Comparison of ENCODE assay signal across 8 cellular contexts in genomic region chr15:89874926-89875564, GRCh38. TPM values are rescaled to one million over a fixed set of nuclear protein-coding genes. Genes with fewer than 3 reads are reported as not detected.
A peak's percentile ranks its signal among the peaks of the same experiment; 100 is the strongest.
DNase-seq lines count a peak whose midpoint lies in the region; ATAC-seq and TF ChIP-seq lines count a peak whose summit lies in the region.

No MANE protein-coding gene starts in this region.

- no peaks in the 10 kb centered on the region for H3K36me3 ChIP-seq in colonic mucosa

- no peak for TF ChIP-seq POLR2A in lower leg skin (IDR thresholded peaks at IDR 0.05)

- H3K9ac ChIP-seq in colonic mucosa (ENCODE audit: low read depth in 2 of 2, low read length in 2 of 2) = no peak overlapping the region

- intact Hi-C loops in colonic mucosa (cut with DNase I) = loop anchor here (2.0 kb wide), 1 partner anchor 114 kb away; no protein-coding TSS in a partner anchor
- intact Hi-C loops in lower leg skin (cut with DNase I; ENCODE audit: low total_unique reads) = loop anchor here (5.0 kb wide), 1 partner anchor 108 kb away; no protein-coding TSS in a partner anchor

- H3K27ac ChIP-seq in colonic mucosa = no peak overlapping the region

- peak; percentile 78 for ATAC-seq in GM18502 (IDR thresholded peaks at IDR 0.05; ENCODE audit: poor library complexity, unreplicated experiment)
- peak; percentile 87 for ATAC-seq in HG03175 (IDR thresholded peaks at IDR 0.05; ENCODE audit: unreplicated experiment)

- DNase-seq in 8988T = peak; percentile 51
- peak; percentile 44 for DNase-seq in NCI-H526 treated with DMSO at 0.1 percent for 48 hours (lab: John Stamatoyannopoulos, UW)
- DNase-seq in activated CD4-positive, alpha-beta T cell treated with anti-CD3 and anti-CD28 coated beads, Interleukin-2, amount 10 ng/mL, durations not matched to agents 7 days and 5 days = peak; percentile 85
- peak; percentile 87 for DNase-seq in colonic mucosa
- peak; percentile 83 to 96 for DNase-seq in lower leg skin (ENCODE audit: low spot score in 2 of 2)
- DNase-seq in stimulated activated CD8-positive, alpha-beta memory T cell treated with anti-CD3 and anti-CD28 coated beads, Interleukin-12 subunit alpha, Interleukin-12 subunit beta, amount 100 ng/mL, for 1 hour (ENCODE audit: low read depth) = peak; percentile 70

- H3K4me3 ChIP-seq in colonic mucosa = no peak overlapping the region
- no peak overlapping the region for H3K4me3 ChIP-seq in lower leg skin (ENCODE audit: low read depth, poor library complexity, severe bottlenecking)

- peaks cover 15% of the 10 kb centered on the region for H3K36me3 Mint-ChIP-seq in activated CD4-positive, alpha-beta T cell treated with anti-CD3 and anti-CD28 coated beads, Interleukin-2, amount 10 ng/mL, durations not matched to agents 7 days and 5 days (ENCODE audit: low read depth)

- no peaks in the 10 kb centered on the region for H3K4me1 ChIP-seq in colonic mucosa

- CTCF ChIA-PET in activated CD4-positive, alpha-beta T cell treated with anti-CD3 and anti-CD28 coated beads, Interleukin-2, amount 10 ng/mL, durations not matched to agents 7 days and 5 days (lab: Charles Lee) = interaction anchor here (0.6 to 2.1 kb wide), 29 partner anchors 8 to 225 kb away, joined by 3 to 31 read pairs (median 4); partner anchors contain the start of gene AP3S2

- H3K4me1 Mint-ChIP-seq in activated CD4-positive, alpha-beta T cell treated with anti-CD3 and anti-CD28 coated beads, Interleukin-2, amount 10 ng/mL, durations not matched to agents 7 days and 5 days = peaks cover 5% of the 10 kb centered on the region

- no peaks in the 10 kb centered on the region for H3K9me3 Mint-ChIP-seq in activated CD4-positive, alpha-beta T cell treated with anti-CD3 and anti-CD28 coated beads, Interleukin-2, amount 10 ng/mL, durations not matched to agents 7 days and 5 days

- H3K27me3 Mint-ChIP-seq in activated CD4-positive, alpha-beta T cell treated with anti-CD3 and anti-CD28 coated beads, Interleukin-2, amount 10 ng/mL, durations not matched to agents 7 days and 5 days = no peaks in the 10 kb centered on the region

- no peak overlapping the region for H3K4me3 Mint-ChIP-seq in activated CD4-positive, alpha-beta T cell treated with anti-CD3 and anti-CD28 coated beads, Interleukin-2, amount 10 ng/mL, durations not matched to agents 7 days and 5 days

- no peaks in the 10 kb centered on the region for H3K27me3 ChIP-seq in colonic mucosa

- no peaks in the 10 kb centered on the region for H3K9me3 ChIP-seq in colonic mucosa

- TF ChIP-seq CTCF in colonic mucosa (IDR thresholded peaks at IDR 0.05) (peak; percentile 94), lower leg skin (IDR thresholded peaks at IDR 0.05) (peak in 1 of 3 donors; percentile 85)

- H3K27ac Mint-ChIP-seq in activated CD4-positive, alpha-beta T cell treated with anti-CD3 and anti-CD28 coated beads, Interleukin-2, amount 10 ng/mL, durations not matched to agents 7 days and 5 days = no peak overlapping the region

- WGBS in lower leg skin, 2 donors = 26% methylated on average over 10 of the region's 10 CpGs

- POLR2A ChIA-PET in activated CD4-positive, alpha-beta T cell treated with anti-CD3 and anti-CD28 coated beads, Interleukin-2, amount 10 ng/mL, durations not matched to agents 7 days and 5 days (lab: Charles Lee) = interaction anchor here (0.9 kb wide), 1 partner anchor 114 kb away, joined by 3 read pairs; no protein-coding TSS in a partner anchor

RNA-seq across cellular contexts. Expression of gene AP3S2, which starts 18.7 kb away (rescaled TPM):
- total RNA-seq in activated CD4-positive, alpha-beta T cell treated with anti-CD3 and anti-CD28 coated beads, Interleukin-2, amount 10 ng/mL, durations not matched to agents 7 days and 5 days = 10 to 100 TPM; 25.3 to 28.1 TPM
- total RNA-seq in colonic mucosa (10 to 100 TPM; 44.5 to 48.6 TPM), lower leg skin (10 to 100 TPM; 20.8 to 36.0 (median 23.8) TPM)

RNA-seq across cellular contexts. Expression of gene ARPIN, which starts 37.7 kb away (rescaled TPM):
- not detected for total RNA-seq in activated CD4-positive, alpha-beta T cell treated with anti-CD3 and anti-CD28 coated beads, Interleukin-2, amount 10 ng/mL, durations not matched to agents 7 days and 5 days
- total RNA-seq in colonic mucosa (10 to 100 TPM; 31.7 to 36.7 TPM), lower leg skin (10 to 100 TPM in 3 of 4 donors, 1 to 10 TPM in 1; 8.5 to 21.5 (median 14.4) TPM)

Comparison
In these comparisons a context has a peak if more than half of its experiments do, and no peak if none do; other contexts are left out.
1. RNA of gene ARPIN, which starts 37.7 kb away (total RNA-seq): 31.7 to 36.7 TPM in colonic mucosa and 8.5 to 21.5 TPM in lower leg skin; not detected in activated CD4-positive, alpha-beta T cell treated with anti-CD3 and anti-CD28 coated beads, Interleukin-2, amount 10 ng/mL, durations not matched to agents 7 days and 5 days; every median in the first group is over 4 times any median in the second.
2. Peak in every context shown above with its lines, with median percentiles within 50 percentile points of each other: DNase-seq.